ENCODE assay signal across 9 cellular contexts in the genomic region with DNA sequence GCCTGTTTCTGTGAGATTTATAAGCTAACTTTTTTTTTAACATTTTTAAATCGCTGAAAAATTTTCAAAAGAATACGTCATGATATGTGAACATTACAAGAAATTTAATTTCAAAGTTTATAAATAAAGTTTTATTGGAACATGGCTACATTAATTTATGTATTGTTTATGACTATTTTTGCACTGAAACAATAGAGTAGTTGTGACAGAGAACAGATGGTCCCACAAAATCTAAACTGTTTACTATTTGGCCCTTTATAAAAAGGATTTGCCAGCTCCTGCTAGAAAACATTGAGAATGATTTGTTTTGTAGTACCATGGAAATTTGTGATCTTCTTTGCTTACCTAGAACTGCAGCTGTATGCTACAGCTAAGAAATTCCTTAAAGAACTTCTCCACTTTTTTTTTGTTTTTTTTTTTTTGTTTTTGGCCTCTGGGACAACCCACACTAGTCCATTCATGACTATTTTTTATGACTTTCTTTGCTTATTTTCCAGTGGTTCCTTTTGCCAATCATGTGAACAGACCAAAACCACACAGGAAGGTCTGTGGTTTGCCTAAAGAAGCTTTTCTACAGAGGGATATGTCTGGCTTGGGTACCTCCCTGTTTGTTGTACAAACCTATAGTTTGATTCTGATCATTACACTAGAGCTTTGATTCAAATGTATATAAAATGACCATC. TPM values are rescaled to one million over a fixed set of nuclear protein-coding genes. Genes with fewer than 3 reads are reported as not detected.
A peak's percentile ranks its signal among the peaks of the same experiment; 100 is the strongest.
DNase-seq lines count a peak whose midpoint lies in the region; ATAC-seq and TF ChIP-seq lines count a peak whose summit lies in the region.
"Had no signal": no experiment of that assay in that cellular context is flagged by ENCODE, and none has a peak within 500 bp of the region (broad histone marks: within the 10 kb centered on the region; RNA-seq: fewer than 3 reads in every experiment).

No MANE protein-coding gene starts in this region.

- H3K36me3 ChIP-seq in WERI-Rb-1: no peaks in the 10 kb centered on the region

- no peaks in the 10 kb centered on the region for H3K27me3 Mint-ChIP-seq in activated T-cell treated with anti-CD3 and anti-CD28 coated beads, Interleukin-2, amount 50 U/mL, for 24 hours

- peak; percentile 11 for ATAC-seq in stimulated activated naive CD8-positive, alpha-beta T cell treated with anti-CD3 and anti-CD28 coated beads, Interleukin-15, Interleukin-2, amounts not matched to agents 100 U/mL and 50 U/mL, for 24 hours
- no peak for ATAC-seq in left cardiac atrium

- H3K27me3 ChIP-seq in WERI-Rb-1 (ENCODE audit: insufficient read depth, low read depth, severe bottlenecking): peaks cover 59% of the 10 kb centered on the region

- H3K27ac ChIP-seq in WERI-Rb-1: no peak overlapping the region

- H3K36me3 Mint-ChIP-seq in activated T-cell treated with anti-CD3 and anti-CD28 coated beads, Interleukin-2, amount 50 U/mL, for 24 hours (ENCODE audit: low read depth): no peaks in the 10 kb centered on the region

- no peaks in the 10 kb centered on the region for H3K9me3 ChIP-seq in WERI-Rb-1 (ENCODE audit: severe bottlenecking)

- peak overlapping the region; percentile 11 for H3K27ac Mint-ChIP-seq in activated T-cell treated with anti-CD3 and anti-CD28 coated beads, Interleukin-2, amount 50 U/mL, for 24 hours

- DNase-seq in activated T-cell treated with anti-CD3 and anti-CD28 coated beads, Interleukin-2, amount 50 U/mL, for 24 hours: no peak
- DNase-seq in activated T-cell treated with anti-CD3 and anti-CD28 coated beads for 4 hours (no peak), NB4 (ENCODE audit: low read depth) (peak; percentile 84), astrocyte of the spinal cord (ENCODE audit: low read depth, low spot score) (peak; percentile 83), retina (no peak), WERI-Rb-1 (no peak), left cardiac atrium (no peak)
- peak; percentile 24 for DNase-seq in stimulated activated naive CD8-positive, alpha-beta T cell treated with anti-CD3 and anti-CD28 coated beads, Interleukin-15, Interleukin-2, amounts not matched to agents 100 U/mL and 50 U/mL, for 24 hours

- no peak for TF ChIP-seq POLR2A in NB4 (IDR thresholded peaks at IDR 0.05; ENCODE audit: extremely low read depth, insufficient read length)

- peaks cover 71% of the 10 kb centered on the region for H3K4me1 Mint-ChIP-seq in activated T-cell treated with anti-CD3 and anti-CD28 coated beads, Interleukin-2, amount 50 U/mL, for 24 hours (ENCODE audit: low read depth)

- H3K4me3 ChIP-seq in NB4 (ENCODE audit: low read depth, low read length) (no peak overlapping the region), astrocyte of the spinal cord (ENCODE audit: low read depth, low read length) (no peak overlapping the region), WERI-Rb-1 (ENCODE audit: low read depth, low read length) (no peak overlapping the region)

- H3K9me3 Mint-ChIP-seq in activated T-cell treated with anti-CD3 and anti-CD28 coated beads, Interleukin-2, amount 50 U/mL, for 24 hours: no peaks in the 10 kb centered on the region
- H3K9me3 Mint-ChIP-seq: dendritic cell treated with granulocyte-macrophage colony-stimulating factor and Interleukin-4, amounts not matched to agents 40 ng/mL and 50 ng/mL, for 4 days had no signal

- intact Hi-C loops in left cardiac atrium (cut with DNase I): no loop called here

- in situ Hi-C loops in astrocyte of the spinal cord (cut with HindIII; ENCODE audit: low sequenced_read_pairs): no loop called here

- TF ChIP-seq CTCF in NB4 (IDR thresholded peaks at IDR 0.05; ENCODE audit: low read depth, low read length): no peak
- TF ChIP-seq CTCF in astrocyte of the spinal cord (IDR thresholded peaks at IDR 0.05; ENCODE audit: low read depth, low read length): no peak
- no peak for TF ChIP-seq CTCF in WERI-Rb-1 (IDR thresholded peaks at IDR 0.05; ENCODE audit: low read depth, low read length)

- no peak overlapping the region for H3K4me3 Mint-ChIP-seq in activated T-cell treated with anti-CD3 and anti-CD28 coated beads, Interleukin-2, amount 50 U/mL, for 24 hours
- H3K4me3 Mint-ChIP-seq: dendritic cell treated with granulocyte-macrophage colony-stimulating factor and Interleukin-4, amounts not matched to agents 40 ng/mL and 50 ng/mL, for 4 days had no signal

RNA-seq across cellular contexts. Expression of a gene that starts 55.7 kb away (rescaled TPM):
- total RNA-seq in left cardiac atrium: 10 to 100 TPM; 27.5 to 33.1 TPM

Comparison
In these comparisons a context has a peak if more than half of its experiments do, and no peak if none do; other contexts are left out.
1. DNase-seq: peak in NB4 (single experiment), astrocyte of the spinal cord (single experiment) and stimulated activated naive CD8-positive, alpha-beta T cell treated with anti-CD3 and anti-CD28 coated beads, Interleukin-15, Interleukin-2, amounts not matched to agents 100 U/mL and 50 U/mL, for 24 hours (single experiment); none in activated T-cell treated with anti-CD3 and anti-CD28 coated beads, Interleukin-2, amount 50 U/mL, for 24 hours (single experiment), activated T-cell treated with anti-CD3 and anti-CD28 coated beads for 4 hours (single experiment), retina (single experiment), WERI-Rb-1 (single experiment) and left cardiac atrium (single experiment).